ENCODE assay signal across 23 cellular contexts in the genomic region with DNA sequence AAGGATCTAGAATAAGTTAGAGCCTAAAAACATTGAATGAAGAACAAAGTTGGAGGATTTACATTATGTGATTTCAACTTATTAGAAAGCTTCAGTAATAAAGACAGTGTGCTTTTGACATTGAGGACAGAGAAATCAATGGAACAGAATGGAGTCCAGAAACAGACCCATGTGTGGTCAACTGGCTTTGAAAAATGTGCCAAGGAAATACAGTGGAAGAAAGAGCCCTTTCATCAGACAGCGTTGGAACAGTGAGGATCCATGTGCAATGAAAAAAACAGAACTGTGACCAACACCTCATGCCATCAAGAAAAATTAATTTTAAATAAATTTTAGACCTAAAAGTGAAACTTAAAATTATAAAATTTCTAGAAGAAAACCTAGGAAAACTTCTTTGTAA. TPM values are rescaled to one million over a fixed set of nuclear protein-coding genes. Genes with fewer than 3 reads are reported as not detected.
"Had no signal": no experiment of that assay in that cellular context is flagged by ENCODE, and none has a peak within 500 bp of the region (broad histone marks: within the 10 kb centered on the region; RNA-seq: fewer than 3 reads in every experiment).

No MANE protein-coding gene starts in this region.

- DNase-seq: KBM-7, MV-4-11, NCI-H1048, NCI-H1105, NCI-H1417, NCI-H146, NCI-H1694 treated with DMSO at 0.1 percent for 48 hours, NCI-H1930, NCI-H2081, NCI-H2107, NCI-H2227 treated with DMSO at 0.1 percent for 48 hours, NCI-H524, NCI-H526 treated with DMSO at 0.1 percent for 48 hours, NCI-H748 treated with DMSO at 0.1 percent for 48 hours, Right ventricle myocardium superior, RPMI8226, SIG-M5, SK-N-SH had no signal

RNA-seq across cellular contexts. Expression of gene LRRC18, which starts 50.6 kb away (rescaled TPM):
- total RNA-seq: HT-29, LHCN-M2, MCF 10A, NCI-H460, Right ventricle myocardium superior, SJSA1 had no signal
- polyA plus RNA-seq: SK-N-SH had no signal
